ENCODE assay signal across 8 cellular contexts in the genomic region with DNA sequence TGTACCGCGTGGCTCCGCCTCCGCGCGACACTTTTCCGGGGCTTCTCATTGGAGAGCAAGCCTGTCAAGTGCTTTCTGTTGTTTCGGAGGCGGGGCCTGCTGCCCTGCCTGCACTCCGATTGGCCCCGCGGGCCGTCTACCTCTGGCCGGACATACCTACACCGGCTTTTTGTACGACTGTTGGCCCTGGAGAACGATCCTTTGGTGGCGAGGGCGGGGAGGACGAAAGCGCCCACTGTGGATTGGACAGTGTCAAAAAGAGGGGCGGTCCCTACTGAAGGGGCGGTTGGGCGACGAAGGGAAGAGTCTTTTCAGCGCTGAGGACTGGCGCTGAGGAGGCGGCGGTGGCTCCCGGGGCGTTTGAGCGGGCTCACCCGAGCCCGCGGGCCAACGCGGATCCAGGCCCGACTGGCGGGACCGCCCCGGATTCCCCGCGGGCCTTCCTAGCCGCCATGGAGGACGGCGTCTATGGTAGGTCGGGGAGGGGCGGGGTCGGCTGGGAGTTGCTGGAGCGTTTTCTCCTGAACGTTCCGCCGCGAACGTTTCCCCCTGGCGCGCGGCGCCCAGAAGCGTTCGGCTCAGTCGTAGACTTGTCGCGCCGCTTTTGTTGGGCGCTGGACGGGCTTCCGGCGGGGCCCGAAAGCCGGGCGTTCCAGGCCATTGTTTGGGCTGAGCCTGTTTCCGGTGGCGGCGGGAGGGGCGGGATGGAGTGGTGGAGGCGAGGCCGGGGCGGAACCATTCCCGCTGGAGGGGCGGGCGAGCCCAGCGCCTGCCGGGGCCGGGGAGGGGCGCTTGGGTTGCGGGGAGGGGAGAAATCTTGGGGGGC. TPM values are rescaled to one million over a fixed set of nuclear protein-coding genes. Genes with fewer than 3 reads are reported as not detected.
DNase-seq lines count a peak whose midpoint lies in the region; ATAC-seq and TF ChIP-seq lines count a peak whose summit lies in the region.

Gene CYTH2, plus strand, starts transcription at position 314 of the 826 bp plus-strand sequence. Its CDS starts 139 bp downstream, at position 453.

- H3K27ac ChIP-seq in osteoblast (ENCODE audit: low read depth, low read length): peak within 1 kb of the TSS; percentile 79
- peak within 1 kb of the TSS; percentile 95 to 97 for H3K27ac ChIP-seq in thoracic aorta

- H3K36me3 ChIP-seq in osteoblast (ENCODE audit: insufficient read depth, low read length): peaks cover 40% of the 10 kb centered on the region
- H3K36me3 ChIP-seq in thoracic aorta: peaks cover 32% of the 10 kb centered on the region

- H3K4me1 ChIP-seq in osteoblast (ENCODE audit: insufficient read depth, low read length) (peaks cover 25% of the 10 kb centered on the region), thoracic aorta (ENCODE audit: control insufficient read depth in 1 of 2, low read depth in 2 of 2) (peaks cover 6 to 18% of the 10 kb centered on the region in 2 donors)

- H3K9me3 ChIP-seq in osteoblast (ENCODE audit: low read depth, low read length) (no peaks in the 10 kb centered on the region), thoracic aorta (no peaks in the 10 kb centered on the region)

- H3K27me3 ChIP-seq in osteoblast (ENCODE audit: insufficient read depth, low read length) (no peaks in the 10 kb centered on the region), thoracic aorta (replicated peaks; ENCODE audit: insufficient read depth) (no peaks in the 10 kb centered on the region)

- CTCF ChIA-PET in GM10248 (lab: Yijun Ruan, JAX): interaction anchor here (1.0 to 3.8 kb wide), 3 partner anchors 12 to 119 kb away, joined by 4 to 20 read pairs (median 4); no protein-coding TSS in a partner anchor

- TF ChIP-seq CTCF in GM10248 (IDR thresholded peaks at IDR 0.05; ENCODE audit: control extremely low read depth, extremely low read depth, low read depth, missing control alignments) (no peak), osteoblast (IDR thresholded peaks at IDR 0.05; ENCODE audit: extremely low read depth, low read depth, low read length) (no peak), thoracic aorta (IDR thresholded peaks at IDR 0.05) (no peak)

- peaks cover 29% of the 10 kb centered on the region for H4K20me1 ChIP-seq in osteoblast (ENCODE audit: insufficient read depth, low read length)

- POLR2A ChIA-PET in GM10248 (lab: Yijun Ruan, JAX): interaction anchor here (0.7 kb wide), 1 partner anchor 24 kb away, joined by 3 read pairs; no protein-coding TSS in a partner anchor

- peak within 1 kb of the TSS; percentile 86 to 89 for H3K27ac Mint-ChIP-seq in activated naive CD4-positive, alpha-beta T cell treated with anti-CD3 and anti-CD28 coated beads, Interleukin-2, amount 50 U/mL, for 72 hours

- H3K4me2 ChIP-seq in osteoblast (ENCODE audit: insufficient read depth, low read length): peak within 1 kb of the TSS; percentile 95

- peak within 1 kb of the TSS; percentile 73 for H2AFZ ChIP-seq in osteoblast (ENCODE audit: low read length)

- H3K4me3 ChIP-seq in osteoblast (ENCODE audit: insufficient read depth, low read length) (peak within 1 kb of the TSS; percentile 95), thoracic aorta (peak within 1 kb of the TSS; percentile 89)

- peaks cover 22% of the 10 kb centered on the region for H3K79me2 ChIP-seq in osteoblast (ENCODE audit: insufficient read depth, low read length)

- no peaks in the 10 kb centered on the region for H3K36me3 Mint-ChIP-seq in activated naive CD4-positive, alpha-beta T cell treated with anti-CD3 and anti-CD28 coated beads, Interleukin-2, amount 50 U/mL, for 72 hours

- DNase-seq in GM10248 (ENCODE audit: extremely low spot score) (peak; percentile 98), NCI-H1092 treated with DMSO at 0.1 percent for 48 hours (lab: John Stamatoyannopoulos, UW) (peak; percentile 98), SKM-1 (lab: John Stamatoyannopoulos, UW; ENCODE audit: unreplicated experiment) (peak; percentile 98), glomerular endothelial cell (ENCODE audit: extremely low read depth, low read depth, low spot score) (no peak), osteoblast (ENCODE audit: insufficient read length, low spot score, missing footprints) (peak; percentile 99), thoracic aorta (ENCODE audit: low spot score) (peak; percentile 99)
- DNase-seq in activated naive CD4-positive, alpha-beta T cell treated with anti-CD3 and anti-CD28 coated beads, Interleukin-2, amount 50 U/mL, for 72 hours (ENCODE audit: low spot score in 2 of 2): peak; percentile 98 to 100

- ATAC-seq in HG02623 (IDR thresholded peaks at IDR 0.05; ENCODE audit: unreplicated experiment) (peak; percentile 85), thoracic aorta (ENCODE audit: insufficient number of reproducible peaks, low FRiP score, low read depth) (peak; percentile 91)
- ATAC-seq in activated naive CD4-positive, alpha-beta T cell treated with anti-CD3 and anti-CD28 coated beads, Interleukin-2, amount 50 U/mL, for 72 hours: peak; percentile 92 to 93

- no peaks in the 10 kb centered on the region for H3K9me3 Mint-ChIP-seq in activated naive CD4-positive, alpha-beta T cell treated with anti-CD3 and anti-CD28 coated beads, Interleukin-2, amount 50 U/mL, for 72 hours

RNA-seq across cellular contexts. Expression of gene CYTH2, which starts in this region (rescaled TPM):
- total RNA-seq in activated naive CD4-positive, alpha-beta T cell treated with anti-CD3 and anti-CD28 coated beads, Interleukin-2, amount 50 U/mL, for 72 hours: 10 to 100 TPM; 32.4 to 64.1 TPM
- total RNA-seq in glomerular endothelial cell: 78.1 and 91.0 TPM in 2 replicates
- total RNA-seq in osteoblast: 63.6 and 66.2 TPM in 2 replicates
- 10 to 100 TPM; 50.6 to 79.4 TPM for total RNA-seq in thoracic aorta
